In genomic region chr2:200319587-200320337, GRCh38 we compare ENCODE assay signal across 13 cellular contexts. TPM values are rescaled to one million over a fixed set of nuclear protein-coding genes. Genes with fewer than 3 reads are reported as not detected.
A peak's percentile ranks its signal among the peaks of the same experiment; 100 is the strongest.
DNase-seq lines count a peak whose midpoint lies in the region; ATAC-seq and TF ChIP-seq lines count a peak whose summit lies in the region.
"Had no signal": no experiment of that assay in that cellular context is flagged by ENCODE, and none has a peak within 500 bp of the region (broad histone marks: within the 10 kb centered on the region; RNA-seq: fewer than 3 reads in every experiment).

No MANE protein-coding gene starts in this region.

- no peak overlapping the region for H3K4me3 ChIP-seq in esophagus squamous epithelium

- peaks cover 10 to 97% (median 35%) of the 10 kb centered on the region in 3 donors for H3K4me1 ChIP-seq in esophagus squamous epithelium

- ATAC-seq in GM18907 (IDR thresholded peaks at IDR 0.05; ENCODE audit: unreplicated experiment): no peak
- ATAC-seq in activated naive CD8-positive, alpha-beta T cell treated with anti-CD3 and anti-CD28 coated beads, Interleukin-2, amount 50 U/mL, for 24 hours: no peak
- no peak for ATAC-seq in GM18511 (IDR thresholded peaks at IDR 0.05; ENCODE audit: unreplicated experiment)
- ATAC-seq: activated T-cell treated with anti-CD3 and anti-CD28 coated beads, Interleukin-2, amount 50 U/mL, for 72 hours had no signal

- peaks cover 78% of the 10 kb centered on the region for H3K4me1 Mint-ChIP-seq in nephron
- H3K4me1 Mint-ChIP-seq in activated naive CD8-positive, alpha-beta T cell treated with anti-CD3 and anti-CD28 coated beads, Interleukin-2, amount 50 U/mL, for 24 hours: peaks cover 14% of the 10 kb centered on the region

- TF ChIP-seq CTCF in esophagus squamous epithelium (IDR thresholded peaks at IDR 0.05) (no peak), nephron (IDR thresholded peaks at IDR 0.05; ENCODE audit: unreplicated experiment in 3 of 3) (no peak)

- no peaks in the 10 kb centered on the region for H3K36me3 ChIP-seq in esophagus squamous epithelium

- DNase-seq in Caki2 (ENCODE audit: low read depth) (peak; percentile 50), NCI-H526 treated with DMSO at 0.1 percent for 48 hours (lab: John Stamatoyannopoulos, UW) (peak; percentile 95), esophagus squamous epithelium (lab: John Stamatoyannopoulos, UW) (no peak), SIG-M5 treated with dmso at 0.1 percent for 504 hours (lab: John Stamatoyannopoulos, UW; ENCODE audit: unreplicated experiment) (no peak)
- no peak for DNase-seq in activated naive CD8-positive, alpha-beta T cell treated with anti-CD3 and anti-CD28 coated beads, Interleukin-2, amount 50 U/mL, for 24 hours
- DNase-seq: activated T-cell treated with anti-CD3 and anti-CD28 coated beads, Interleukin-2, amount 50 U/mL, for 72 hours; CD4-positive, CD25-positive, alpha-beta regulatory T cell; effector memory CD4-positive, alpha-beta T cell; NCI-H446 had no signal

- no peak for TF ChIP-seq POLR2A in esophagus squamous epithelium (IDR thresholded peaks at IDR 0.05)

- intact Hi-C loops in esophagus squamous epithelium (cut with DNase I): loop anchor here (10.0 kb wide), 1 partner anchor 335 kb away; no protein-coding TSS in a partner anchor

- in situ Hi-C loops in Caki2 (cut with HindIII; ENCODE audit: low pct_unique_long_range_greater_than_20kb, low sequenced_read_pairs): loop anchor here (25.0 kb wide), 1 partner anchor 168 kb away; no protein-coding TSS in a partner anchor

- H3K27ac Mint-ChIP-seq in nephron: peak overlapping the region; percentile 80 to 86 (median 84)
- no peak overlapping the region for H3K27ac Mint-ChIP-seq in activated naive CD8-positive, alpha-beta T cell treated with anti-CD3 and anti-CD28 coated beads, Interleukin-2, amount 50 U/mL, for 24 hours
- H3K27ac Mint-ChIP-seq: activated T-cell treated with anti-CD3 and anti-CD28 coated beads, Interleukin-2, amount 50 U/mL, for 72 hours; CD4-positive, CD25-positive, alpha-beta regulatory T cell had no signal

- peak overlapping the region in 3 of 4 donors; percentile 5 to 44 (median 13) for H3K27ac ChIP-seq in esophagus squamous epithelium
- H3K27ac ChIP-seq: HL-60 had no signal

- H3K36me3 Mint-ChIP-seq in nephron (ENCODE audit: low read depth): no peaks in the 10 kb centered on the region
- no peaks in the 10 kb centered on the region for H3K36me3 Mint-ChIP-seq in activated naive CD8-positive, alpha-beta T cell treated with anti-CD3 and anti-CD28 coated beads, Interleukin-2, amount 50 U/mL, for 24 hours (ENCODE audit: low read depth)
- H3K36me3 Mint-ChIP-seq: CD4-positive, CD25-positive, alpha-beta regulatory T cell had no signal

- 54 to 55% methylated on average over 3 of the region's 3 CpGs for WGBS in esophagus squamous epithelium, 2 donors

- H3K4me3 Mint-ChIP-seq in nephron: peak overlapping the region in 1 of 3 experiments; percentile 8
- H3K4me3 Mint-ChIP-seq in activated naive CD8-positive, alpha-beta T cell treated with anti-CD3 and anti-CD28 coated beads, Interleukin-2, amount 50 U/mL, for 24 hours: no peak overlapping the region
- H3K4me3 Mint-ChIP-seq: activated T-cell treated with anti-CD3 and anti-CD28 coated beads, Interleukin-2, amount 50 U/mL, for 72 hours; CD4-positive, CD25-positive, alpha-beta regulatory T cell had no signal

- H3K9me3 ChIP-seq in esophagus squamous epithelium: no peaks in the 10 kb centered on the region

- no peaks in the 10 kb centered on the region for H3K27me3 Mint-ChIP-seq in nephron (ENCODE audit: low read depth)
- H3K27me3 Mint-ChIP-seq in activated naive CD8-positive, alpha-beta T cell treated with anti-CD3 and anti-CD28 coated beads, Interleukin-2, amount 50 U/mL, for 24 hours: no peaks in the 10 kb centered on the region
- H3K27me3 Mint-ChIP-seq: CD4-positive, CD25-positive, alpha-beta regulatory T cell had no signal

- H3K27me3 ChIP-seq in esophagus squamous epithelium: no peaks in the 10 kb centered on the region

- no peaks in the 10 kb centered on the region for H3K9me3 Mint-ChIP-seq in nephron
- no peaks in the 10 kb centered on the region for H3K9me3 Mint-ChIP-seq in activated naive CD8-positive, alpha-beta T cell treated with anti-CD3 and anti-CD28 coated beads, Interleukin-2, amount 50 U/mL, for 24 hours
- H3K9me3 Mint-ChIP-seq: activated T-cell treated with anti-CD3 and anti-CD28 coated beads, Interleukin-2, amount 50 U/mL, for 72 hours; CD4-positive, CD25-positive, alpha-beta regulatory T cell had no signal

RNA-seq across cellular contexts. Expression of gene SPATS2L, which starts 13.3 kb away (rescaled TPM):
- 11.9 and 34.6 TPM in 2 replicates for total RNA-seq in Caki2 (2014; rRNA removed; shearing (Covaris generic); ENCODE audit: low replicate concordance)
- 10 to 100 TPM; 53.2 to 91.9 (median 68.3) TPM for total RNA-seq in esophagus squamous epithelium

Comparison
In these comparisons a context has a peak if more than half of its experiments do, and no peak if none do; other contexts are left out.
1. DNase-seq: peak in Caki2 (single experiment) and NCI-H526 treated with DMSO at 0.1 percent for 48 hours (single experiment); none in esophagus squamous epithelium (single experiment), activated naive CD8-positive, alpha-beta T cell treated with anti-CD3 and anti-CD28 coated beads, Interleukin-2, amount 50 U/mL, for 24 hours (single experiment) and SIG-M5 treated with dmso at 0.1 percent for 504 hours (single experiment).